ENCODE assay signal across 28 cellular contexts in genomic region chr6:75337805-75338204, GRCh38. TPM values are rescaled to one million over a fixed set of nuclear protein-coding genes. Genes with fewer than 3 reads are reported as not detected.
A peak's percentile ranks its signal among the peaks of the same experiment; 100 is the strongest.
DNase-seq lines count a peak whose midpoint lies in the region; ATAC-seq and TF ChIP-seq lines count a peak whose summit lies in the region.
"Had no signal": no experiment of that assay in that cellular context is flagged by ENCODE, and none has a peak within 500 bp of the region (broad histone marks: within the 10 kb centered on the region; RNA-seq: fewer than 3 reads in every experiment).

No MANE protein-coding gene starts in this region.

- POLR2A ChIA-PET in activated CD4-positive, alpha-beta T cell treated with anti-CD3 and anti-CD28 coated beads for 36 hours (lab: Charles Lee) = no interaction called here

- H3K27me3 Mint-ChIP-seq in activated CD4-positive, alpha-beta T cell treated with anti-CD3 and anti-CD28 coated beads for 36 hours = no peaks in the 10 kb centered on the region
- H3K27me3 Mint-ChIP-seq: stimulated activated memory B cell treated with anti-CD40 and anti-IgM and Interleukin-4, amounts not matched to agents 10 μg/mL and 1 μg/mL and 100 μg/mL, for 72 hours had no signal

- in situ Hi-C loops in astrocyte of the spinal cord (cut with HindIII; ENCODE audit: low sequenced_read_pairs) = no loop called here

- no peaks in the 10 kb centered on the region for H3K9me3 Mint-ChIP-seq in activated CD4-positive, alpha-beta T cell treated with anti-CD3 and anti-CD28 coated beads for 36 hours (ENCODE audit: low read depth)
- H3K9me3 Mint-ChIP-seq: activated CD4-positive, alpha-beta T cell treated with anti-CD3 and anti-CD28 coated beads, Interleukin-2, amount 10 ng/mL, durations not matched to agents 24 days and 14 days; activated naive CD8-positive, alpha-beta T cell treated with anti-CD3 and anti-CD28 coated beads, Interleukin-2, amount 50 U/mL, for 24 hours; nephron progenitor cell; stimulated activated memory B cell treated with anti-CD40 and anti-IgM and Interleukin-4, amounts not matched to agents 10 μg/mL and 1 μg/mL and 100 μg/mL, for 72 hours had no signal

- peak; percentile 44 for ATAC-seq in activated CD4-positive, alpha-beta T cell treated with anti-CD3 and anti-CD28 coated beads for 36 hours
- no peak for ATAC-seq in HG03045 (IDR thresholded peaks at IDR 0.05; ENCODE audit: unreplicated experiment)
- ATAC-seq: activated naive CD8-positive, alpha-beta T cell treated with anti-CD3 and anti-CD28 coated beads, Interleukin-2, amount 50 U/mL, for 24 hours; HepG2; left cardiac atrium; stimulated activated memory B cell treated with anti-CD40 and anti-IgM and Interleukin-4, amounts not matched to agents 10 μg/mL and 1 μg/mL and 100 μg/mL, for 72 hours had no signal

- H3K4me1 Mint-ChIP-seq in activated CD4-positive, alpha-beta T cell treated with anti-CD3 and anti-CD28 coated beads for 36 hours = no peaks in the 10 kb centered on the region
- H3K4me1 Mint-ChIP-seq: activated CD4-positive, alpha-beta T cell treated with anti-CD3 and anti-CD28 coated beads, Interleukin-2, amount 10 ng/mL, durations not matched to agents 24 days and 14 days; activated naive CD8-positive, alpha-beta T cell treated with anti-CD3 and anti-CD28 coated beads, Interleukin-2, amount 50 U/mL, for 24 hours; stimulated activated memory B cell treated with anti-CD40 and anti-IgM and Interleukin-4, amounts not matched to agents 10 μg/mL and 1 μg/mL and 100 μg/mL, for 72 hours had no signal

- H3K4me3 Mint-ChIP-seq in activated CD4-positive, alpha-beta T cell treated with anti-CD3 and anti-CD28 coated beads for 36 hours = no peak overlapping the region
- H3K4me3 Mint-ChIP-seq: activated CD4-positive, alpha-beta T cell treated with anti-CD3 and anti-CD28 coated beads, Interleukin-2, amount 10 ng/mL, durations not matched to agents 24 days and 14 days; activated naive CD8-positive, alpha-beta T cell treated with anti-CD3 and anti-CD28 coated beads, Interleukin-2, amount 50 U/mL, for 24 hours; nephron progenitor cell; stimulated activated memory B cell treated with anti-CD40 and anti-IgM and Interleukin-4, amounts not matched to agents 10 μg/mL and 1 μg/mL and 100 μg/mL, for 72 hours had no signal

- CTCF ChIA-PET in activated CD4-positive, alpha-beta T cell treated with anti-CD3 and anti-CD28 coated beads for 36 hours (lab: Charles Lee) = no interaction called here

- intact Hi-C loops in activated CD4-positive, alpha-beta T cell treated with anti-CD3 and anti-CD28 coated beads for 36 hours (cut with DNase I, micrococcal nuclease) = no loop called here

- TF ChIP-seq CTCF in astrocyte of the spinal cord (IDR thresholded peaks at IDR 0.05; ENCODE audit: low read depth, low read length) = no peak

- no peak for DNase-seq in activated CD4-positive, alpha-beta T cell treated with anti-CD3 and anti-CD28 coated beads for 36 hours
- DNase-seq in activated CD4-positive, alpha-beta T cell treated with anti-CD3 and anti-CD28 coated beads, Interleukin-2, amount 50 U/mL, for 1 hour = no peak
- DNase-seq in astrocyte of the spinal cord (ENCODE audit: low read depth, low spot score) = peak; percentile 19
- DNase-seq in iris pigment epithelial cell (ENCODE audit: low read depth) = peak; percentile 61
- no peak for DNase-seq in foreskin melanocyte
- no peak for DNase-seq in NCI-H69 (lab: John Stamatoyannopoulos, UW)
- DNase-seq in NCI-H146 (lab: John Stamatoyannopoulos, UW) = no peak
- DNase-seq: 8988T; activated CD4-positive, alpha-beta T cell treated with anti-CD3 and anti-CD28 coated beads, Interleukin-2, amount 10 ng/mL, durations not matched to agents 24 days and 14 days; activated naive CD4-positive, alpha-beta T cell; activated naive CD8-positive, alpha-beta T cell treated with anti-CD3 and anti-CD28 coated beads, Interleukin-2, amount 50 U/mL, for 24 hours; activated T-cell treated with anti-CD3 and anti-CD28 coated beads, Interleukin-2, amount 50 U/mL, for 48 hours; cerebellar nuclear complex; DMS79 treated with DMSO at 0.1 percent for 48 hours; dorsolateral prefrontal cortex; hippocampal formation; Karpas-422; left cardiac atrium; NCI-H1417 treated with DMSO at 0.1 percent for 48 hours; NCI-H774; nephron progenitor cell; stimulated activated CD4-positive, alpha-beta T cell treated with anti-CD3 and anti-CD28 coated beads, Interleukin-15, amount 100 ng/mL, for 24 hours; transverse colon; WERI-Rb-1 had no signal

- no peak overlapping the region for H3K27ac Mint-ChIP-seq in activated CD4-positive, alpha-beta T cell treated with anti-CD3 and anti-CD28 coated beads for 36 hours
- H3K27ac Mint-ChIP-seq: activated CD4-positive, alpha-beta T cell treated with anti-CD3 and anti-CD28 coated beads, Interleukin-2, amount 10 ng/mL, durations not matched to agents 24 days and 14 days; activated naive CD8-positive, alpha-beta T cell treated with anti-CD3 and anti-CD28 coated beads, Interleukin-2, amount 50 U/mL, for 24 hours; nephron progenitor cell; stimulated activated memory B cell treated with anti-CD40 and anti-IgM and Interleukin-4, amounts not matched to agents 10 μg/mL and 1 μg/mL and 100 μg/mL, for 72 hours had no signal

- no peak overlapping the region for H3K4me3 ChIP-seq in astrocyte of the spinal cord (ENCODE audit: low read depth, low read length)
- H3K4me3 ChIP-seq: dorsolateral prefrontal cortex, HAP-1, transverse colon had no signal

- no peaks in the 10 kb centered on the region for H3K36me3 Mint-ChIP-seq in activated CD4-positive, alpha-beta T cell treated with anti-CD3 and anti-CD28 coated beads for 36 hours (ENCODE audit: low read depth)
- H3K36me3 Mint-ChIP-seq: stimulated activated memory B cell treated with anti-CD40 and anti-IgM and Interleukin-4, amounts not matched to agents 10 μg/mL and 1 μg/mL and 100 μg/mL, for 72 hours had no signal

RNA-seq across cellular contexts. Expression of gene TMEM30A, which starts 53.2 kb away (rescaled TPM):
- 10 to 100 TPM; 23.4 to 44.3 TPM for total RNA-seq in activated CD4-positive, alpha-beta T cell treated with anti-CD3 and anti-CD28 coated beads for 36 hours

Comparison
In these comparisons a context has a peak if more than half of its experiments do, and no peak if none do; other contexts are left out.
1. DNase-seq: peak in astrocyte of the spinal cord (single experiment) and iris pigment epithelial cell (single experiment); none in activated CD4-positive, alpha-beta T cell treated with anti-CD3 and anti-CD28 coated beads for 36 hours (single experiment), activated CD4-positive, alpha-beta T cell treated with anti-CD3 and anti-CD28 coated beads, Interleukin-2, amount 50 U/mL, for 1 hour (single experiment), foreskin melanocyte (single experiment), NCI-H69 (single experiment) and NCI-H146 (single experiment).